Comparison of ENCODE assay signal across 19 cellular contexts in the genomic region with DNA sequence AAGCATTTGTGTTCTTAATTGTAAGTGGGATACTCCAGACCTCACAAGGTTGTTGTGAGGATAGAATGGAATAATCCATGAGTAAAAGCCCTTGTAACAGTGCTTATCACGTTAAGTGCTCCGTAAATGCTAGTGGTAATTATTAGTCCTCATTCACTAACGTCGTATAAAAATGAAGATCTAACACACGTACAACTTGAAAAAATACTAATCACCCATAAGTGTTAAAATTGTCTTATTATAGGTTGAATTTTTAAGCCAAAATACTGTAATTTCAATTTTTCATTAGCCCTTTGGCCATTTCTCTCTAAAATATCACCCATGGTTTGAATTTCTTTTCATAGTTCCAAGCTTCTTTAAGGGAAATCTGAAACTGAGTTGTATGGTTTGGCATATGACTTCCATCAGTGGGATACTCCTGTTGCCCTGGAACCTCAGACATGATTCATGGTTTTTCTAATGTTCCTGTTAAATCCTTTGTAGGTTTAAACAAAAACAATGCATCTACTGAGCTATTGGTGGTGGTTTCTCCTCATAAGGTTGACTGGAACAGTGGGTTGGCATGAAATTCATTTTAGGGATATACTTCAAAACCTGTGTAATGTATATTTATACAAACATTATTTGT. TPM values are rescaled to one million over a fixed set of nuclear protein-coding genes. Genes with fewer than 3 reads are reported as not detected.
DNase-seq lines count a peak whose midpoint lies in the region; ATAC-seq, FAIRE-seq and TF ChIP-seq lines count a peak whose summit lies in the region.
"Had no signal": no experiment of that assay in that cellular context is flagged by ENCODE, and none has a peak within 500 bp of the region (broad histone marks: within the 10 kb centered on the region; RNA-seq: fewer than 3 reads in every experiment).

No MANE protein-coding gene starts in this region.

- intact Hi-C loops in K562 (cut with micrococcal nuclease) (no loop called here), esophagus muscularis mucosa (cut with DNase I) (no loop called here)

- H3K4me3 ChIP-seq in ACC112 (ENCODE audit: low read depth, low read length), result no peak overlapping the region
- H3K4me3 ChIP-seq in HEK293 (ENCODE audit: low read depth, low read length), result no peak overlapping the region
- H3K4me3 ChIP-seq in K562, result no peak overlapping the region
- H3K4me3 ChIP-seq in foreskin fibroblast (ENCODE audit: low read depth in 1 of 2, low read length in 2 of 2), result no peak overlapping the region
- H3K4me3 ChIP-seq in BE2C (ENCODE audit: low read depth, low read length), result no peak overlapping the region
- H3K4me3 ChIP-seq in esophagus muscularis mucosa, result no peak overlapping the region
- H3K4me3 ChIP-seq: PC-9 had no signal

- ATAC-seq in K562 (no peak), HG03039 (IDR thresholded peaks at IDR 0.05; ENCODE audit: unreplicated experiment) (no peak)
- ATAC-seq: Right ventricle myocardium inferior, SK-N-SH treated with all-trans-retinoic acid at 6 μM for 48 hours had no signal

- H3K79me2 ChIP-seq in ACC112 (ENCODE audit: control insufficient read depth, insufficient read depth, low read length, unreplicated experiment) (peaks cover 98% of the 10 kb centered on the region), K562 (ENCODE audit: control insufficient read depth, insufficient read depth, low read length) (peaks cover 99% of the 10 kb centered on the region)

- CTCF ChIA-PET in HEK293 (lab: Yijun Ruan, JAX) (interaction anchor here (0.5 kb wide), 1 partner anchor 13 kb away, joined by 5 read pairs; no protein-coding TSS in a partner anchor), K562 (lab: Yijun Ruan, JAX; ENCODE audit: low intra/inter-chr PET ratio) (no interaction called here)

- peaks cover 8% of the 10 kb centered on the region; the same call in 1 of the 2 replicates for H3K36me3 ChIP-seq in ACC112 (ENCODE audit: insufficient read depth, low read length)
- H3K36me3 ChIP-seq in HEK293 (ENCODE audit: control insufficient read depth in 2 of 2, insufficient read depth in 1 of 2, low read length in 2 of 2), result no peaks in the 10 kb centered on the region; a peak in 1 of 3 replicates
- peaks cover 8% of the 10 kb centered on the region; the same call in 2 of the 3 replicates for H3K36me3 ChIP-seq in K562 (ENCODE audit: control insufficient read depth, insufficient read depth, low read length)
- no peaks in the 10 kb centered on the region for H3K36me3 ChIP-seq in BE2C
- no peaks in the 10 kb centered on the region for H3K36me3 ChIP-seq in esophagus muscularis mucosa

- POLR2A ChIA-PET in HEK293 (lab: Yijun Ruan, JAX) (interaction anchor here (0.9 kb wide), 1 partner anchor 19 kb away, joined by 3 read pairs; a partner anchor contains a TSS), K562 (lab: Yijun Ruan, JAX) (interaction anchor here (1.6 kb wide), 1 partner anchor 9 kb away, joined by 3 read pairs; no protein-coding TSS in a partner anchor)

- no peaks in the 10 kb centered on the region; the same call in 1 of the 2 replicates for H4K20me1 ChIP-seq in K562 (replicated peaks; ENCODE audit: control insufficient read depth, insufficient read depth, low read length)

- no peak overlapping the region for H3K9ac ChIP-seq in K562 (ENCODE audit: insufficient read depth in 1 of 2, low read depth in 2 of 2, low read length in 2 of 2)

- no peak for DNase-seq in K562 (ENCODE audit: extremely low read depth in 1 of 4, low spot score in 3 of 4)
- peak; percentile 14 to 46 for DNase-seq in foreskin fibroblast
- DNase-seq in OCI-M2 (lab: John Stamatoyannopoulos, UW; ENCODE audit: unreplicated experiment), result no peak
- no peak for DNase-seq in BE2C
- DNase-seq in esophagus muscularis mucosa (ENCODE audit: extremely low spot score), result no peak
- DNase-seq: AML-193; CD4-positive, alpha-beta memory T cell; Kasumi-1; NCI-H1436 treated with DMSO at 0.1 percent for 48 hours; NCI-H2081; NCI-H2227 treated with DMSO at 0.1 percent for 48 hours; NCI-H524 treated with DMSO at 0.1 percent for 48 hours; PC-9 had no signal

- TF ChIP-seq EP300 in K562 (IDR thresholded peaks at IDR 0.05; ENCODE audit: low read length) (no peak), esophagus muscularis mucosa (IDR thresholded peaks at IDR 0.05) (no peak)

- TF ChIP-seq RAD21 in K562 (CRISPR knock-in tag; conservative IDR thresholded peaks at IDR 0.05 in 1 of 2, IDR thresholded peaks at IDR 0.05 in 1 of 2), result no peak

- no peak for FAIRE-seq in K562 (lab: Jason Lieb, UNC)
- FAIRE-seq: H54 had no signal

- no peak overlapping the region for H2AFZ ChIP-seq in ACC112 (ENCODE audit: low read length, unreplicated experiment)
- H2AFZ ChIP-seq in K562 (ENCODE audit: low read depth, low read length), result no peak overlapping the region
- H2AFZ ChIP-seq: PC-9 had no signal

- H3K9me3 ChIP-seq in HEK293 (ENCODE audit: control insufficient read depth, insufficient read depth, low read depth, low read length) (no peaks in the 10 kb centered on the region), K562 (replicated peaks; ENCODE audit: control insufficient read depth, insufficient read depth, low read depth, low read length) (no peaks in the 10 kb centered on the region; the same call in 1 of the 2 replicates), BE2C (peaks cover 4% of the 10 kb centered on the region), esophagus muscularis mucosa (peaks cover 0 to 12% (median 0%) of the 10 kb centered on the region in 4 donors)

- H3K4me1 ChIP-seq in ACC112 (ENCODE audit: control insufficient read depth, insufficient read depth, low read length, unreplicated experiment) (peaks cover 36% of the 10 kb centered on the region), HEK293 (ENCODE audit: control insufficient read depth, insufficient read depth, low read length) (peaks cover 38% of the 10 kb centered on the region), K562 (replicated peaks in 1 of 2; ENCODE audit: control insufficient read depth in 2 of 2, insufficient read depth in 2 of 2, low read length in 2 of 2) (peaks cover 7 to 39% of the 10 kb centered on the region in 2 experiments), BE2C (peaks cover 4% of the 10 kb centered on the region), esophagus muscularis mucosa (peaks cover 44 to 63% (median 48%) of the 10 kb centered on the region in 4 donors)

- in situ Hi-C loops in K562 (cut with MboI), result no loop called here

- 0 out of 2 replicates have a peak overlapping the region, but pooled peaks have one; percentile 69 for H3K27ac ChIP-seq in ACC112 (ENCODE audit: low read depth, low read length)
- H3K27ac ChIP-seq in HEK293 (ENCODE audit: extremely low read depth, low read depth, low read length), result no peak overlapping the region
- H3K27ac ChIP-seq in K562 (ENCODE audit: extremely low read depth, low read depth, low read length), result no peak overlapping the region
- no peak overlapping the region for H3K27ac ChIP-seq in esophagus muscularis mucosa (replicated peaks in 1 of 4)
- H3K27ac ChIP-seq: PC-9 had no signal

- no peak overlapping the region for H3K4me2 ChIP-seq in K562 (ENCODE audit: insufficient read depth, low read length)
- H3K4me2 ChIP-seq: PC-9 had no signal

- WGBS in K562 (ENCODE audit: insufficient coverage, low coverage, missing lambda C conversion rate), result 88% methylated on average over 5 of the region's 5 CpGs
- 96% methylated on average over 5 of the region's 5 CpGs for WGBS in esophagus muscularis mucosa

- TF ChIP-seq POLR2A in K562 (conservative IDR thresholded peaks at IDR 0.05), result no peak
- no peak for TF ChIP-seq POLR2A in esophagus muscularis mucosa (IDR thresholded peaks at IDR 0.05; ENCODE audit: low read depth)

- no peak for TF ChIP-seq CTCF in HEK293 (tag by site-specific recombination; IDR thresholded peaks at IDR 0.05)
- TF ChIP-seq CTCF in K562 (IDR thresholded peaks at IDR 0.05 in 2 of 3, conservative IDR thresholded peaks at IDR 0.05 in 1 of 3; ENCODE audit: insufficient read depth in 2 of 3, low read depth in 1 of 3, low read length in 3 of 3), result no peak
- TF ChIP-seq CTCF in foreskin fibroblast (IDR thresholded peaks at IDR 0.05; ENCODE audit: low read depth, low read length), result no peak
- TF ChIP-seq CTCF in BE2C (IDR thresholded peaks at IDR 0.05; ENCODE audit: low read depth, low read length), result no peak
- no peak for TF ChIP-seq CTCF in esophagus muscularis mucosa (IDR thresholded peaks at IDR 0.05)

- BruUV-seq in K562 (replicated peaks; lab: Mats Ljungman, UMichigan), result no TSS peak

- H3K27me3 ChIP-seq in ACC112 (ENCODE audit: insufficient read depth, low read length) (no peaks in the 10 kb centered on the region), K562 (ENCODE audit: control insufficient read depth in 2 of 2, insufficient read depth in 2 of 2, low read length in 2 of 2) (no peaks in the 10 kb centered on the region), BE2C (no peaks in the 10 kb centered on the region), esophagus muscularis mucosa (no peaks in the 10 kb centered on the region)

- no peaks in the 10 kb centered on the region for H3K9me1 ChIP-seq in K562 (ENCODE audit: control insufficient read depth, insufficient read depth, low read length)

TF ChIP-seq in HEK293, 187 proteins besides CTCF, POLR2A, EP300 and RAD21 (continues in another document):
- TF ChIP-seq SALL2 (tag by site-specific recombination; IDR thresholded peaks at IDR 0.05; ENCODE audit: borderline replicate concordance), result no peak
- peak; percentile 89 for TF ChIP-seq SETDB1 (IDR thresholded peaks at IDR 0.05; ENCODE audit: insufficient read length, low read length)

RNA-seq across cellular contexts. Expression of a gene that starts 19.1 kb away (rescaled TPM):
- total RNA-seq in K562 (2011; cell fraction: chromatin; rRNA removed; ENCODE audit: low replicate concordance), result 18.4 and 43.0 TPM in 2 replicates
- total RNA-seq in K562 (2011; cell fraction: nucleolus; rRNA removed), result 10.5 and 12.4 TPM in 2 replicates
- 17.9 and 18.3 TPM in 2 replicates for total RNA-seq in K562 (2011; cell fraction: nucleoplasm; rRNA removed)
- 41.8 and 43.0 TPM in 2 replicates for total RNA-seq in K562 (2014; rRNA removed)
- total RNA-seq in K562 (2014; rRNA removed; fragmentation: Illumina TruSeq; extraction: Trizol), result 67.3 and 75.5 TPM in 2 replicates
- 57.2 and 58.3 TPM in 2 replicates for total RNA-seq in K562 (2015; rRNA removed; fragmentation: Illumina TruSeq; extraction: Trizol)
- total RNA-seq in K562 (2021), result 45.1 and 45.5 TPM in 2 replicates
- polyA plus RNA-seq in K562 (2011; rRNA removed), result 51.9 and 67.3 TPM in 2 replicates
- polyA plus RNA-seq in K562 (2011; cell fraction: cytosol; rRNA removed), result 20.4 and 30.0 TPM in 2 replicates
- polyA plus RNA-seq in K562 (2011; cell fraction: nucleus; rRNA removed), result 32.4 and 45.0 TPM in 2 replicates
- polyA plus RNA-seq in K562 (2012), result 37.0 and 48.6 TPM in 2 replicates
- polyA plus RNA-seq in K562 (2014; fragmentation: Illumina TruSeq; extraction: Trizol), result 55.1 and 62.7 TPM in 2 replicates
- polyA plus RNA-seq in K562 (2014; fragmentation: Nextera tagmentation; extraction: Ambion mirVana), result 10 to 100 TPM; 43.4 to 51.4 TPM
- 40.7 and 44.0 TPM in 2 replicates for polyA plus RNA-seq in K562 (2014; rRNA removed)
- polyA minus RNA-seq in K562 (2011; rRNA and poly(A)+ RNA removed), result 78.4 and 80.1 TPM in 2 replicates
- polyA minus RNA-seq in K562 (2011; cell fraction: cytosol; rRNA and poly(A)+ RNA removed), result 23.7 and 30.4 TPM in 2 replicates
- 15.3 and 26.2 TPM in 2 replicates for polyA minus RNA-seq in K562 (2011; cell fraction: nucleus; rRNA and poly(A)+ RNA removed)
- 52.3 TPM for polyA plus RNA-seq in BE2C (2012; ENCODE audit: insufficient read depth, insufficient read length, low read depth)
- total RNA-seq in esophagus muscularis mucosa, result 10 to 100 TPM; 49.0 to 76.9 (median 56.7) TPM

Comparison
In these comparisons a context has a peak if more than half of its experiments do, and no peak if none do; other contexts are left out.
1. DNase-seq: peak in foreskin fibroblast (2 of 2); none in K562 (0 of 4), OCI-M2 (single experiment), BE2C (single experiment) and esophagus muscularis mucosa (single experiment).